3 cellular contexts compared by ENCODE assay signal in the genomic region with DNA sequence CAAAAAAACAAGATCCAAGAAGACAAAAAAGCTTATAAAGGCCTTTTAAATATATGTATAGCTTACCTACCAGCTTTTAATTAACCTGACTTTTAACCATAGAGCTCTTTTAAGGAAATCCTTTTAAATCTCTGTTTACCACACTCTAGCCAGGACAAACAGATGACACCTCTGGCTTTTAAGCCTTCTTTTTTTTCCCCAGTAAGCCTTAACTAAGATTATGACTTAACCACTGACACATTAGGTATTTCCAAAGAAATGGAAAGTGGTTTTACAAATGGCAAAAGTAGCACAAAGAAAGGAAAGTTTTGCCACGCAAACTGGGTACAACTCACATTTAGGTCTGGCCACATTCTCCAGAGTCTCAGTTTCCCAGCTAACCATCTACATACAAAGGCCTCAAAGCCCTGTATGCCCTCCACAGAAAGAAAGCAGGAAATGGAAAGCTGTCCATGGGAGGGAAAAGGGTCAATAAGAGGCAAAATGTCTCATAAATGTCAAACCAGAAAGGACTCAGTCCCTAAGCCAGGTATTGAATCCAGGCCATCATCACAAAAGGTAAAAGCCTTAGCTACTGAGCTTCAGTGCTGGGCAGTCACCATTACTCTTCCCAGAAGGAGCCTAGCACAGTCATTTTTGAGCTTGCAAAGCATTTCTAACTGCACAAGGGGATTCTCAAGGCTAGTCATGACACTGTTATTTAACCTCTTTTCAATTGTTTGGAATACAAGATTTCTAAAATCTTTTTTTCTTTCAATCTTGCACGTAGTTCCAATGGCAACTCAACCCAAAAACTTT.
TF ChIP-seq lines count a peak whose summit lies in the region.

No MANE protein-coding gene starts in this region.

TF ChIP-seq in GM23338, 12 proteins besides CTCF, POLR2A, EP300 and RAD21 (continues in another document):
- TF ChIP-seq JUNB (IDR thresholded peaks at IDR 0.05; ENCODE audit: unreplicated experiment) (no peak), CREB1 (CRISPR knock-in tag; IDR thresholded peaks at IDR 0.05; ENCODE audit: low read depth) (no peak), POLR2AphosphoS5 (IDR thresholded peaks at IDR 0.05; ENCODE audit: low read depth) (no peak), EZH2 (IDR thresholded peaks at IDR 0.05; ENCODE audit: low read depth, unreplicated experiment) (no peak), EZH2phosphoT487 (IDR thresholded peaks at IDR 0.05; ENCODE audit: unreplicated experiment) (no peak), STAT1 (IDR thresholded peaks at IDR 0.05; ENCODE audit: unreplicated experiment) (no peak)
- TF ChIP-seq, protein P1, sequence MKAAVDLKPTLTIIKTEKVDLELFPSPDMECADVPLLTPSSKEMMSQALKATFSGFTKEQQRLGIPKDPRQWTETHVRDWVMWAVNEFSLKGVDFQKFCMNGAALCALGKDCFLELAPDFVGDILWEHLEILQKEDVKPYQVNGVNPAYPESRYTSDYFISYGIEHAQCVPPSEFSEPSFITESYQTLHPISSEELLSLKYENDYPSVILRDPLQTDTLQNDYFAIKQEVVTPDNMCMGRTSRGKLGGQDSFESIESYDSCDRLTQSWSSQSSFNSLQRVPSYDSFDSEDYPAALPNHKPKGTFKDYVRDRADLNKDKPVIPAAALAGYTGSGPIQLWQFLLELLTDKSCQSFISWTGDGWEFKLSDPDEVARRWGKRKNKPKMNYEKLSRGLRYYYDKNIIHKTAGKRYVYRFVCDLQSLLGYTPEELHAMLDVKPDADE (IDR thresholded peaks at IDR 0.05): no peak

TF ChIP-seq in WTC11, 78 proteins besides CTCF, POLR2A, EP300 and RAD21:
- no peak for TF ChIP-seq FOXJ3 (CRISPR knock-in tag; IDR thresholded peaks at IDR 0.05; ENCODE audit: borderline replicate concordance)
- TF ChIP-seq, protein P2, sequence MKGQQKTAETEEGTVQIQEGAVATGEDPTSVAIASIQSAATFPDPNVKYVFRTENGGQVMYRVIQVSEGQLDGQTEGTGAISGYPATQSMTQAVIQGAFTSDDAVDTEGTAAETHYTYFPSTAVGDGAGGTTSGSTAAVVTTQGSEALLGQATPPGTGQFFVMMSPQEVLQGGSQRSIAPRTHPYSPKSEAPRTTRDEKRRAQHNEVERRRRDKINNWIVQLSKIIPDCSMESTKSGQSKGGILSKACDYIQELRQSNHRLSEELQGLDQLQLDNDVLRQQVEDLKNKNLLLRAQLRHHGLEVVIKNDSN (CRISPR knock-in tag; IDR thresholded peaks at IDR 0.05): no peak
- no peak for TF ChIP-seq SMAD3 (CRISPR knock-in tag; IDR thresholded peaks at IDR 0.05; ENCODE audit: borderline replicate concordance)
- no peak for TF ChIP-seq MXD4 (CRISPR knock-in tag; IDR thresholded peaks at IDR 0.05; ENCODE audit: borderline replicate concordance)
- no peak for TF ChIP-seq TCF7 (CRISPR knock-in tag; IDR thresholded peaks at IDR 0.05; ENCODE audit: low read depth)
- no peak for TF ChIP-seq PRRX2 (CRISPR knock-in tag; IDR thresholded peaks at IDR 0.05)
- TF ChIP-seq FOXK1 (CRISPR knock-in tag; IDR thresholded peaks at IDR 0.05): no peak
- no peak for TF ChIP-seq ELF4 (CRISPR knock-in tag; IDR thresholded peaks at IDR 0.05; ENCODE audit: low read depth)

TF ChIP-seq in H1, 55 proteins besides CTCF, POLR2A, EP300 and RAD21:
- TF ChIP-seq CBX5 (IDR thresholded peaks at IDR 0.05; ENCODE audit: low read depth, low read length) (no peak), SRF (IDR thresholded peaks at IDR 0.05; ENCODE audit: low read depth, low read length) (no peak), SAP30 (IDR thresholded peaks at IDR 0.05; ENCODE audit: insufficient read depth, insufficient replicate concordance, low read length) (no peak), CTBP2 (IDR thresholded peaks at IDR 0.05; ENCODE audit: borderline replicate concordance, insufficient read depth, insufficient read length, low read length) (no peak), SP2 (IDR thresholded peaks at IDR 0.05; ENCODE audit: low read length) (no peak), CREB1 (IDR thresholded peaks at IDR 0.05) (no peak), SIN3A (conservative IDR thresholded peaks at IDR 0.05 in 1 of 2, IDR thresholded peaks at IDR 0.05 in 1 of 2; ENCODE audit: low read depth in 1 of 2, low read length in 2 of 2) (no peak), NRF1 (IDR thresholded peaks at IDR 0.05; ENCODE audit: low read depth, low read length) (no peak), MAFK (IDR thresholded peaks at IDR 0.05; ENCODE audit: low read depth, low read length) (no peak), KDM1A (IDR thresholded peaks at IDR 0.05; ENCODE audit: borderline replicate concordance, low read length) (no peak), PHF8 (conservative IDR thresholded peaks at IDR 0.05; ENCODE audit: low read depth, low read length) (no peak), JUND (IDR thresholded peaks at IDR 0.05; ENCODE audit: low read length) (no peak), CBX8 (IDR thresholded peaks at IDR 0.05; ENCODE audit: borderline replicate concordance, low read depth, low read length) (no peak), POU5F1 (IDR thresholded peaks at IDR 0.05; ENCODE audit: low read depth, low read length) (no peak), TCF12 (IDR thresholded peaks at IDR 0.05; ENCODE audit: low read depth, low read length) (no peak), KDM4A (IDR thresholded peaks at IDR 0.05; ENCODE audit: low read depth, low read length, severe bottlenecking) (no peak), BRCA1 (IDR thresholded peaks at IDR 0.05; ENCODE audit: low read depth, low read length) (no peak), FOSL1 (IDR thresholded peaks at IDR 0.05; ENCODE audit: insufficient read depth, low read depth, low read length) (no peak), SIRT6 (IDR thresholded peaks at IDR 0.05; ENCODE audit: low read length) (no peak)
- TF ChIP-seq, protein P3, sequence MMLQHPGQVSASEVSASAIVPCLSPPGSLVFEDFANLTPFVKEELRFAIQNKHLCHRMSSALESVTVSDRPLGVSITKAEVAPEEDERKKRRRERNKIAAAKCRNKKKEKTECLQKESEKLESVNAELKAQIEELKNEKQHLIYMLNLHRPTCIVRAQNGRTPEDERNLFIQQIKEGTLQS (IDR thresholded peaks at IDR 0.05; ENCODE audit: insufficient read depth, low read depth, low read length): no peak
TF ChIP-seq in H1: peak in this region for 0.
